In genomic region chr6:150263765-150264415, GRCh38 we compare ENCODE assay signal across 15 cellular contexts.
DNase-seq lines count a peak whose midpoint lies in the region; ATAC-seq, FAIRE-seq and TF ChIP-seq lines count a peak whose summit lies in the region.
"Had no signal": no experiment of that assay in that cellular context is flagged by ENCODE, and none has a peak within 500 bp of the region (broad histone marks: within the 10 kb centered on the region; RNA-seq: fewer than 3 reads in every experiment).

No MANE protein-coding gene starts in this region.

- POLR2A ChIA-PET in activated CD4-positive, alpha-beta T cell treated with anti-CD3 and anti-CD28 coated beads, Interleukin-2, amount 10 ng/mL, durations not matched to agents 7 days and 5 days (lab: Charles Lee): no interaction called here

- CTCF ChIA-PET in activated CD4-positive, alpha-beta T cell treated with anti-CD3 and anti-CD28 coated beads, Interleukin-2, amount 10 ng/mL, durations not matched to agents 7 days and 5 days (lab: Charles Lee): no interaction called here
- CTCF ChIA-PET in activated naive CD4-positive, alpha-beta T cell treated with anti-CD3 and anti-CD28 coated beads for 36 hours (lab: Charles Lee): no interaction called here

- H3K4me3 Mint-ChIP-seq in activated CD4-positive, alpha-beta T cell treated with anti-CD3 and anti-CD28 coated beads, Interleukin-2, amount 10 ng/mL, durations not matched to agents 7 days and 5 days: no peak overlapping the region
- H3K4me3 Mint-ChIP-seq in activated naive CD4-positive, alpha-beta T cell treated with anti-CD3 and anti-CD28 coated beads for 36 hours: no peak overlapping the region
- H3K4me3 Mint-ChIP-seq in stimulated activated memory B cell treated with anti-CD40 and anti-IgM and Interleukin-4, amounts not matched to agents 10 μg/mL and 1 μg/mL and 100 μg/mL, for 72 hours: no peak overlapping the region
- H3K4me3 Mint-ChIP-seq: naive B cell had no signal

- peaks cover 8% of the 10 kb centered on the region for H3K9me3 Mint-ChIP-seq in activated CD4-positive, alpha-beta T cell treated with anti-CD3 and anti-CD28 coated beads, Interleukin-2, amount 10 ng/mL, durations not matched to agents 7 days and 5 days
- no peaks in the 10 kb centered on the region for H3K9me3 Mint-ChIP-seq in activated naive CD4-positive, alpha-beta T cell treated with anti-CD3 and anti-CD28 coated beads for 36 hours
- peaks cover 1% of the 10 kb centered on the region for H3K9me3 Mint-ChIP-seq in stimulated activated memory B cell treated with anti-CD40 and anti-IgM and Interleukin-4, amounts not matched to agents 10 μg/mL and 1 μg/mL and 100 μg/mL, for 72 hours

- intact Hi-C loops in activated naive CD4-positive, alpha-beta T cell treated with anti-CD3 and anti-CD28 coated beads for 36 hours (cut with micrococcal nuclease): loop anchor here (1.0 kb wide), 1 partner anchor 95 kb away; no protein-coding TSS in a partner anchor

- peak; percentile 33 for DNase-seq in activated CD4-positive, alpha-beta T cell treated with anti-CD3 and anti-CD28 coated beads, Interleukin-2, amount 10 ng/mL, durations not matched to agents 7 days and 5 days
- no peak for DNase-seq in activated CD4-positive, alpha-beta T cell treated with anti-CD3 and anti-CD28 coated beads for 4 hours
- DNase-seq in GM12891 (ENCODE audit: insufficient read length, low spot score) (no peak), mucosa of gallbladder (ENCODE audit: low spot score) (peak; percentile 24)
- peak; percentile 65 for DNase-seq in activated naive CD4-positive, alpha-beta T cell treated with anti-CD3 and anti-CD28 coated beads for 36 hours
- DNase-seq: naive B cell, NCI-H774, stomach, upper lobe of right lung had no signal

- H3K4me1 Mint-ChIP-seq in activated CD4-positive, alpha-beta T cell treated with anti-CD3 and anti-CD28 coated beads, Interleukin-2, amount 10 ng/mL, durations not matched to agents 7 days and 5 days: no peaks in the 10 kb centered on the region
- H3K4me1 Mint-ChIP-seq in activated naive CD4-positive, alpha-beta T cell treated with anti-CD3 and anti-CD28 coated beads for 36 hours (ENCODE audit: low read depth): no peaks in the 10 kb centered on the region
- no peaks in the 10 kb centered on the region for H3K4me1 Mint-ChIP-seq in stimulated activated memory B cell treated with anti-CD40 and anti-IgM and Interleukin-4, amounts not matched to agents 10 μg/mL and 1 μg/mL and 100 μg/mL, for 72 hours

- H3K27me3 Mint-ChIP-seq in activated CD4-positive, alpha-beta T cell treated with anti-CD3 and anti-CD28 coated beads, Interleukin-2, amount 10 ng/mL, durations not matched to agents 7 days and 5 days: peaks cover 4% of the 10 kb centered on the region
- no peaks in the 10 kb centered on the region for H3K27me3 Mint-ChIP-seq in activated naive CD4-positive, alpha-beta T cell treated with anti-CD3 and anti-CD28 coated beads for 36 hours (ENCODE audit: low read depth)
- peaks cover 44% of the 10 kb centered on the region for H3K27me3 Mint-ChIP-seq in stimulated activated memory B cell treated with anti-CD40 and anti-IgM and Interleukin-4, amounts not matched to agents 10 μg/mL and 1 μg/mL and 100 μg/mL, for 72 hours

- no peak for FAIRE-seq in GM12891 (lab: Jason Lieb, UNC)
- FAIRE-seq: A204.1, TTC549 had no signal

- no peak for TF ChIP-seq POLR2A in GM12891 (IDR thresholded peaks at IDR 0.05; ENCODE audit: low read depth, low read length)

- no peaks in the 10 kb centered on the region for H3K36me3 Mint-ChIP-seq in activated CD4-positive, alpha-beta T cell treated with anti-CD3 and anti-CD28 coated beads, Interleukin-2, amount 10 ng/mL, durations not matched to agents 7 days and 5 days (ENCODE audit: low read depth)
- no peaks in the 10 kb centered on the region for H3K36me3 Mint-ChIP-seq in activated naive CD4-positive, alpha-beta T cell treated with anti-CD3 and anti-CD28 coated beads for 36 hours (ENCODE audit: low read depth)
- no peaks in the 10 kb centered on the region for H3K36me3 Mint-ChIP-seq in stimulated activated memory B cell treated with anti-CD40 and anti-IgM and Interleukin-4, amounts not matched to agents 10 μg/mL and 1 μg/mL and 100 μg/mL, for 72 hours
- H3K36me3 Mint-ChIP-seq: naive B cell had no signal

- ATAC-seq in GM21576 (IDR thresholded peaks at IDR 0.05; ENCODE audit: unreplicated experiment) (no peak), GM21515 (IDR thresholded peaks at IDR 0.05; ENCODE audit: unreplicated experiment) (no peak)
- ATAC-seq in stimulated activated memory B cell treated with anti-CD40 and anti-IgM and Interleukin-4, amounts not matched to agents 10 μg/mL and 1 μg/mL and 100 μg/mL, for 72 hours: no peak
- ATAC-seq: upper lobe of right lung had no signal

- peak overlapping the region; percentile 20 for H3K27ac Mint-ChIP-seq in activated CD4-positive, alpha-beta T cell treated with anti-CD3 and anti-CD28 coated beads, Interleukin-2, amount 10 ng/mL, durations not matched to agents 7 days and 5 days
- no peak overlapping the region for H3K27ac Mint-ChIP-seq in activated naive CD4-positive, alpha-beta T cell treated with anti-CD3 and anti-CD28 coated beads for 36 hours
- H3K27ac Mint-ChIP-seq in stimulated activated memory B cell treated with anti-CD40 and anti-IgM and Interleukin-4, amounts not matched to agents 10 μg/mL and 1 μg/mL and 100 μg/mL, for 72 hours: no peak overlapping the region
- H3K27ac Mint-ChIP-seq: naive B cell, progenitor cell of endocrine pancreas had no signal

TF ChIP-seq in GM12891, 5 proteins besides CTCF, POLR2A, EP300 and RAD21:
- TF ChIP-seq PAX5 (IDR thresholded peaks at IDR 0.05; ENCODE audit: insufficient read depth, low read length, severe bottlenecking): no peak
- TF ChIP-seq POU2F2 (IDR thresholded peaks at IDR 0.05; ENCODE audit: low read depth, low read length): peak; percentile 66; the same call in 1 of the 2 replicates
TF ChIP-seq in GM12891: peak in this region for 1.

Comparison
In these comparisons a context has a peak if more than half of its experiments do, and no peak if none do; other contexts are left out.
1. DNase-seq: peak in activated CD4-positive, alpha-beta T cell treated with anti-CD3 and anti-CD28 coated beads, Interleukin-2, amount 10 ng/mL, durations not matched to agents 7 days and 5 days (single experiment), activated naive CD4-positive, alpha-beta T cell treated with anti-CD3 and anti-CD28 coated beads for 36 hours (single experiment) and mucosa of gallbladder (single experiment); none in activated CD4-positive, alpha-beta T cell treated with anti-CD3 and anti-CD28 coated beads for 4 hours (0 of 2) and GM12891 (single experiment).